14 cellular contexts compared by ENCODE assay signal in genomic region chr1:111596499-111596898, GRCh38. TPM values are rescaled to one million over a fixed set of nuclear protein-coding genes. Genes with fewer than 3 reads are reported as not detected.
A peak's percentile ranks its signal among the peaks of the same experiment; 100 is the strongest.
DNase-seq lines count a peak whose midpoint lies in the region; ATAC-seq and TF ChIP-seq lines count a peak whose summit lies in the region.
"Had no signal": no experiment of that assay in that cellular context is flagged by ENCODE, and none has a peak within 500 bp of the region (broad histone marks: within the 10 kb centered on the region; RNA-seq: fewer than 3 reads in every experiment).

No MANE protein-coding gene starts in this region.

- H3K27ac ChIP-seq in KOPT-K1 (ENCODE audit: low read depth, low read length, poor library complexity, severe bottlenecking) (peak overlapping the region; percentile 36), prostate gland (no peak overlapping the region)
- H3K27ac ChIP-seq: coronary artery, RWPE1 had no signal

- H3K36me3 ChIP-seq in KOPT-K1 (ENCODE audit: insufficient read depth, low read length) (no peaks in the 10 kb centered on the region), prostate gland (no peaks in the 10 kb centered on the region)

- H3K27me3 Mint-ChIP-seq in activated CD4-positive, alpha-beta T cell treated with anti-CD3 and anti-CD28 coated beads, Interleukin-2, amount 10 ng/mL, durations not matched to agents 7 days and 5 days: no peaks in the 10 kb centered on the region
- no peaks in the 10 kb centered on the region for H3K27me3 Mint-ChIP-seq in central memory CD8-positive, alpha-beta T cell

- 100% methylated on average over 1 of the region's 1 CpG for WGBS in prostate gland

- H3K4me1 Mint-ChIP-seq in activated CD4-positive, alpha-beta T cell treated with anti-CD3 and anti-CD28 coated beads, Interleukin-2, amount 10 ng/mL, durations not matched to agents 7 days and 5 days: peaks cover 95% of the 10 kb centered on the region
- peaks cover 78% of the 10 kb centered on the region for H3K4me1 Mint-ChIP-seq in central memory CD8-positive, alpha-beta T cell

- POLR2A ChIA-PET in activated CD4-positive, alpha-beta T cell treated with anti-CD3 and anti-CD28 coated beads, Interleukin-2, amount 10 ng/mL, durations not matched to agents 7 days and 5 days (lab: Charles Lee): interaction anchor here (0.7 kb wide), 1 partner anchor 112 kb away, joined by 3 read pairs; no protein-coding TSS in a partner anchor

- H3K9me3 Mint-ChIP-seq in activated CD4-positive, alpha-beta T cell treated with anti-CD3 and anti-CD28 coated beads, Interleukin-2, amount 10 ng/mL, durations not matched to agents 7 days and 5 days: peaks cover 3% of the 10 kb centered on the region
- H3K9me3 Mint-ChIP-seq in central memory CD8-positive, alpha-beta T cell: no peaks in the 10 kb centered on the region
- H3K9me3 Mint-ChIP-seq: nephron had no signal

- no peak overlapping the region for H3K4me3 ChIP-seq in prostate gland
- H3K4me3 ChIP-seq: coronary artery had no signal

- H3K36me3 Mint-ChIP-seq in activated CD4-positive, alpha-beta T cell treated with anti-CD3 and anti-CD28 coated beads, Interleukin-2, amount 10 ng/mL, durations not matched to agents 7 days and 5 days (ENCODE audit: low read depth): peaks cover 12% of the 10 kb centered on the region
- peaks cover 4% of the 10 kb centered on the region for H3K36me3 Mint-ChIP-seq in central memory CD8-positive, alpha-beta T cell (ENCODE audit: insufficient read depth)

- TF ChIP-seq CTCF in prostate gland (IDR thresholded peaks at IDR 0.05): no peak

- H3K27ac Mint-ChIP-seq in activated CD4-positive, alpha-beta T cell treated with anti-CD3 and anti-CD28 coated beads, Interleukin-2, amount 10 ng/mL, durations not matched to agents 7 days and 5 days: peak overlapping the region; percentile 71
- peak overlapping the region; percentile 79 for H3K27ac Mint-ChIP-seq in central memory CD8-positive, alpha-beta T cell (ENCODE audit: low read depth)

- H3K4me1 ChIP-seq in prostate gland (replicated peaks): peaks cover 8% of the 10 kb centered on the region

- peak; percentile 65 for ATAC-seq in central memory CD8-positive, alpha-beta T cell (replicated peaks; ENCODE audit: extremely low read depth, poor library complexity, severe bottlenecking)

- H3K9me3 ChIP-seq in KOPT-K1 (ENCODE audit: insufficient read depth, low read length, poor library complexity, severe bottlenecking) (no peaks in the 10 kb centered on the region), prostate gland (no peaks in the 10 kb centered on the region)

- no peaks in the 10 kb centered on the region for H3K27me3 ChIP-seq in prostate gland (replicated peaks; ENCODE audit: insufficient read depth)

- H3K4me3 Mint-ChIP-seq in activated CD4-positive, alpha-beta T cell treated with anti-CD3 and anti-CD28 coated beads, Interleukin-2, amount 10 ng/mL, durations not matched to agents 7 days and 5 days: no peak overlapping the region
- H3K4me3 Mint-ChIP-seq in central memory CD8-positive, alpha-beta T cell: peak overlapping the region; percentile 56
- H3K4me3 Mint-ChIP-seq: nephron had no signal

- intact Hi-C loops in prostate gland (cut with DNase I): no loop called here

- DNase-seq in activated CD4-positive, alpha-beta T cell treated with anti-CD3 and anti-CD28 coated beads, Interleukin-2, amount 10 ng/mL, durations not matched to agents 7 days and 5 days: peak; percentile 60
- peak in 1 of 2 donors; percentile 70 for DNase-seq in central memory CD8-positive, alpha-beta T cell (ENCODE audit: low spot score in 2 of 2)
- DNase-seq in stimulated activated CD8-positive, alpha-beta memory T cell treated with anti-CD3 and anti-CD28 coated beads, Interleukin-15, amount 100 ng/mL, for 48 hours (ENCODE audit: low read depth in 2 of 2): peak; percentile 42 to 49
- no peak for DNase-seq in NCI-H524 (lab: John Stamatoyannopoulos, UW)
- DNase-seq in NCI-H69 (lab: John Stamatoyannopoulos, UW): no peak
- no peak for DNase-seq in NCI-H226
- DNase-seq in prostate gland (ENCODE audit: low spot score): no peak
- DNase-seq: Calu3, hippocampal formation, NCI-H1417 had no signal

- CTCF ChIA-PET in activated CD4-positive, alpha-beta T cell treated with anti-CD3 and anti-CD28 coated beads, Interleukin-2, amount 10 ng/mL, durations not matched to agents 7 days and 5 days (lab: Charles Lee): interaction anchor here (0.8 to 2.4 kb wide), 5 partner anchors 9 to 87 kb away, joined by 3 to 7 read pairs (median 3); no protein-coding TSS in a partner anchor

- TF ChIP-seq POLR2A in prostate gland (IDR thresholded peaks at IDR 0.05): no peak

RNA-seq across cellular contexts. Expression of gene RAP1A, which starts 23.1 kb away (rescaled TPM):
- total RNA-seq in activated CD4-positive, alpha-beta T cell treated with anti-CD3 and anti-CD28 coated beads, Interleukin-2, amount 10 ng/mL, durations not matched to agents 7 days and 5 days: 100 to 1,000 TPM; 128 to 130 TPM
- total RNA-seq in prostate gland: 10 to 100 TPM; 31.4 to 39.1 TPM

Comparison
In these comparisons a context has a peak if more than half of its experiments do, and no peak if none do; other contexts are left out.
1. DNase-seq: peak in activated CD4-positive, alpha-beta T cell treated with anti-CD3 and anti-CD28 coated beads, Interleukin-2, amount 10 ng/mL, durations not matched to agents 7 days and 5 days (single experiment) and stimulated activated CD8-positive, alpha-beta memory T cell treated with anti-CD3 and anti-CD28 coated beads, Interleukin-15, amount 100 ng/mL, for 48 hours (2 of 2); none in NCI-H524 (0 of 2), NCI-H69 (single experiment), NCI-H226 (single experiment) and prostate gland (single experiment).